8 cellular contexts compared by ENCODE assay signal in genomic region chr10:72215611-72216549, GRCh38. TPM values are rescaled to one million over a fixed set of nuclear protein-coding genes. Genes with fewer than 3 reads are reported as not detected.
DNase-seq lines count a peak whose midpoint lies in the region; ATAC-seq and TF ChIP-seq lines count a peak whose summit lies in the region.

TSS of gene ANAPC16 (plus strand) at chr10:72216012. CDS start at chr10:72223915, 7,903 bp downstream.
TSS of gene ASCC1 (minus strand) at chr10:72216276. CDS start at chr10:72213298, 2,978 bp downstream.

- H3K27me3 Mint-ChIP-seq in dendritic cell treated with granulocyte-macrophage colony-stimulating factor and Interleukin-4, amounts not matched to agents 40 ng/mL and 50 ng/mL, for 4 days, result no peaks in the 10 kb centered on the region

- intact Hi-C loops in dendritic cell treated with granulocyte-macrophage colony-stimulating factor and Interleukin-4, amounts not matched to agents 40 ng/mL and 50 ng/mL, for 4 days (cut with micrococcal nuclease), result loop anchor here (5.0 kb wide), 1 partner anchor 121 kb away; no protein-coding TSS in a partner anchor

- DNase-seq in NCI-H774 (lab: John Stamatoyannopoulos, UW) (peak; percentile 88), left lobe of liver (ENCODE audit: low spot score) (peak; percentile 95)
- DNase-seq in activated CD4-positive, alpha-beta T cell treated with anti-CD3 and anti-CD28 coated beads, Interleukin-2, amount 50 U/mL, for 4 hours, result peak; percentile 89
- DNase-seq in stimulated activated CD4-positive, alpha-beta T cell treated with anti-CD3 and anti-CD28 coated beads, Interleukin-2, amount 100 ng/mL, for 24 hours, result peak; percentile 95

- peak within 1 kb of the TSS; percentile 92 for H3K27ac ChIP-seq in C4-2B

- no peaks in the 10 kb centered on the region for H3K9me3 Mint-ChIP-seq in dendritic cell treated with granulocyte-macrophage colony-stimulating factor and Interleukin-4, amounts not matched to agents 40 ng/mL and 50 ng/mL, for 4 days

- TF ChIP-seq CTCF in C4-2B (conservative IDR thresholded peaks at IDR 0.05), result no peak

- peak within 1 kb of the TSS; percentile 97 for H3K27ac Mint-ChIP-seq in dendritic cell treated with granulocyte-macrophage colony-stimulating factor and Interleukin-4, amounts not matched to agents 40 ng/mL and 50 ng/mL, for 4 days

- H3K4me3 Mint-ChIP-seq in dendritic cell treated with granulocyte-macrophage colony-stimulating factor and Interleukin-4, amounts not matched to agents 40 ng/mL and 50 ng/mL, for 4 days, result peak within 1 kb of the TSS; percentile 96

- ATAC-seq in GM19395 (IDR thresholded peaks at IDR 0.05; ENCODE audit: unreplicated experiment), result peak; percentile 83
- peak; percentile 63 for ATAC-seq in HG03565 (IDR thresholded peaks at IDR 0.05; ENCODE audit: unreplicated experiment)
- peak; percentile 92 for ATAC-seq in left lobe of liver

- H3K36me3 Mint-ChIP-seq in dendritic cell treated with granulocyte-macrophage colony-stimulating factor and Interleukin-4, amounts not matched to agents 40 ng/mL and 50 ng/mL, for 4 days (ENCODE audit: low read depth), result peaks cover 29% of the 10 kb centered on the region

- H3K4me1 Mint-ChIP-seq in dendritic cell treated with granulocyte-macrophage colony-stimulating factor and Interleukin-4, amounts not matched to agents 40 ng/mL and 50 ng/mL, for 4 days (ENCODE audit: low read depth), result peaks cover 32% of the 10 kb centered on the region

RNA-seq across cellular contexts. Expression of gene ANAPC16, which starts in this region (rescaled TPM):
- total RNA-seq in left lobe of liver, result 66.8 TPM

RNA-seq across cellular contexts. Expression of gene ASCC1, which starts in this region (rescaled TPM):
- total RNA-seq in left lobe of liver, result 27.9 TPM

Comparison
In these comparisons a context has a peak if more than half of its experiments do, and no peak if none do; other contexts are left out.
1. Peak in every context shown above with its lines: DNase-seq, ATAC-seq and H3K27ac ChIP-seq.